ENCODE assay signal across 2 cellular contexts in genomic region chr4:145199056-145199713, GRCh38.
A peak's percentile ranks its signal among the peaks of the same experiment; 100 is the strongest.
TF ChIP-seq lines count a peak whose summit lies in the region.

No MANE protein-coding gene starts in this region.

TF ChIP-seq in GM23338, 12 proteins besides CTCF, POLR2A, EP300 and RAD21 (continued from another document):
- TF ChIP-seq ZNF462 (CRISPR knock-in tag; IDR thresholded peaks at IDR 0.05) = no peak
- no peak for TF ChIP-seq CREB1 (CRISPR knock-in tag; IDR thresholded peaks at IDR 0.05; ENCODE audit: low read depth)
- no peak for TF ChIP-seq ZNF331 (CRISPR knock-in tag; IDR thresholded peaks at IDR 0.05; ENCODE audit: low read depth)
- no peak for TF ChIP-seq NANOG (IDR thresholded peaks at IDR 0.05; ENCODE audit: borderline replicate concordance)
- TF ChIP-seq REST (IDR thresholded peaks at IDR 0.05; ENCODE audit: unreplicated experiment) = no peak
- no peak for TF ChIP-seq STAT1 (IDR thresholded peaks at IDR 0.05; ENCODE audit: unreplicated experiment)
- no peak for TF ChIP-seq EZH2phosphoT487 (IDR thresholded peaks at IDR 0.05; ENCODE audit: unreplicated experiment)
- TF ChIP-seq JUNB (IDR thresholded peaks at IDR 0.05; ENCODE audit: unreplicated experiment) = no peak
- TF ChIP-seq ETS1 (IDR thresholded peaks at IDR 0.05) = no peak
- TF ChIP-seq ZNF114 (CRISPR knock-in tag; IDR thresholded peaks at IDR 0.05) = no peak
- TF ChIP-seq EZH2 (IDR thresholded peaks at IDR 0.05; ENCODE audit: low read depth, unreplicated experiment) = no peak

TF ChIP-seq in K562, 482 proteins besides CTCF, POLR2A, EP300 and RAD21 (continued from another document):
- TF ChIP-seq CBFA2T2 (conservative IDR thresholded peaks at IDR 0.05) (0 out of 2 replicates have a peak, but pooled peaks have one; percentile 9), ZEB2 (IDR thresholded peaks at IDR 0.05) (0 out of 2 replicates have a peak, but pooled peaks have one; percentile 18), NFIC (IDR thresholded peaks at IDR 0.05) (peak; percentile 25; the same call in 1 of the 2 replicates), ZNF644 (tag; IDR thresholded peaks at IDR 0.05; ENCODE audit: low read depth) (no peak), TEAD4 (IDR thresholded peaks at IDR 0.05; ENCODE audit: low read length) (peak; percentile 20; the same call in 1 of the 2 replicates), TEAD4 (CRISPR knock-in tag; IDR thresholded peaks at IDR 0.05; ENCODE audit: borderline replicate concordance) (no peak)
